21 cellular contexts compared by ENCODE assay signal in genomic region chr20:38835792-38836191, GRCh38. TPM values are rescaled to one million over a fixed set of nuclear protein-coding genes. Genes with fewer than 3 reads are reported as not detected.
"Had no signal": no experiment of that assay in that cellular context is flagged by ENCODE, and none has a peak within 500 bp of the region (broad histone marks: within the 10 kb centered on the region; RNA-seq: fewer than 3 reads in every experiment).

No MANE protein-coding gene starts in this region.

- H3K9me3 ChIP-seq: gastrocnemius medialis, heart right ventricle, sigmoid colon, tibial artery had no signal

- H3K9ac ChIP-seq: parathyroid adenoma had no signal

- H3K9me3 Mint-ChIP-seq: activated T-helper 1 cell treated with anti-CD3 and anti-CD28 coated beads, Interleukin-12 subunit alpha, Interleukin-12 subunit beta, Interleukin-2, Interleukin-4 antibody, amounts not matched to agents 30 ng/mL and 10 ng/mL and 1 ng/mL, durations not matched to agents 14 hours and 24 hours and 36 hours; naive thymus-derived CD8-positive, alpha-beta T cell; stimulated activated naive B cell treated with anti-CD40 and anti-IgM and Interleukin-4, amounts not matched to agents 10 μg/mL and 1 μg/mL and 100 μg/mL, for 72 hours had no signal

- H3K27me3 Mint-ChIP-seq: activated CD4-positive, alpha-beta T cell treated with anti-CD3 and anti-CD28 coated beads, Interleukin-2, amount 10 ng/mL, durations not matched to agents 7 days and 5 days; activated naive CD8-positive, alpha-beta T cell; naive thymus-derived CD8-positive, alpha-beta T cell; stimulated activated naive B cell treated with anti-CD40 and anti-IgM and Interleukin-4, amounts not matched to agents 10 μg/mL and 1 μg/mL and 100 μg/mL, for 72 hours had no signal

- H3K4me3 Mint-ChIP-seq: activated CD4-positive, alpha-beta T cell treated with anti-CD3 and anti-CD28 coated beads, Interleukin-2, amount 10 ng/mL, durations not matched to agents 7 days and 5 days; activated CD8-positive, alpha-beta T cell treated with anti-CD3 and anti-CD28 coated beads, Interleukin-2, amount 10 ng/mL, durations not matched to agents 7 days and 5 days; activated naive CD8-positive, alpha-beta T cell had no signal

- FAIRE-seq: colon, endometrium had no signal

- H3K27me3 ChIP-seq: cardiac muscle cell had no signal

- H3K4me3 ChIP-seq: cardiac muscle cell, gastrocnemius medialis, heart right ventricle, sigmoid colon, tibial artery had no signal

- DNase-seq: activated CD4-positive, alpha-beta T cell treated with anti-CD3 and anti-CD28 coated beads, Interleukin-2, amount 10 ng/mL, durations not matched to agents 7 days and 5 days; activated CD8-positive, alpha-beta T cell treated with anti-CD3 and anti-CD28 coated beads, Interleukin-2, amount 10 ng/mL, durations not matched to agents 7 days and 5 days; activated gamma-delta T cell treated with Interleukin-2 at 50 U/mL for 16 hours; amniotic stem cell; erythroblast; gastrocnemius medialis; heart right ventricle; kidney glomerular epithelial cell; mesenchymal stem cell; naive thymus-derived CD8-positive, alpha-beta T cell; sigmoid colon; stimulated activated CD4-positive, alpha-beta T cell treated with anti-CD3 and anti-CD28 coated beads, Interleukin-4, amount 100 ng/mL, for 24 hours; stimulated activated naive B cell treated with anti-CD40 and anti-IgM and Interleukin-4, amounts not matched to agents 10 μg/mL and 1 μg/mL and 100 μg/mL, for 72 hours; tibial artery had no signal

- H3K27ac Mint-ChIP-seq: activated CD4-positive, alpha-beta T cell treated with anti-CD3 and anti-CD28 coated beads, Interleukin-2, amount 10 ng/mL, durations not matched to agents 7 days and 5 days; activated CD8-positive, alpha-beta T cell treated with anti-CD3 and anti-CD28 coated beads, Interleukin-2, amount 10 ng/mL, durations not matched to agents 7 days and 5 days; activated naive CD8-positive, alpha-beta T cell had no signal

- H3K27ac ChIP-seq: cardiac muscle cell, gastrocnemius medialis, heart right ventricle, parathyroid adenoma, sigmoid colon, tibial artery had no signal

- H3K79me2 ChIP-seq: parathyroid adenoma had no signal

- H2AFZ ChIP-seq: parathyroid adenoma had no signal

- ATAC-seq: activated CD4-positive, CD25-positive, alpha-beta regulatory T cell treated with anti-CD3 and anti-CD28 coated beads, Interleukin-2, amount 50 U/mL, for 24 hours; activated CD8-positive, alpha-beta T cell treated with anti-CD3 and anti-CD28 coated beads, Interleukin-2, amount 10 ng/mL, durations not matched to agents 7 days and 5 days; gastrocnemius medialis; naive thymus-derived CD8-positive, alpha-beta T cell; stimulated activated naive B cell treated with anti-CD40 and anti-IgM and Interleukin-4, amounts not matched to agents 10 μg/mL and 1 μg/mL and 100 μg/mL, for 72 hours had no signal

- H3K36me3 ChIP-seq: cardiac muscle cell, gastrocnemius medialis, sigmoid colon, tibial artery had no signal

- H3K4me1 ChIP-seq: gastrocnemius medialis, parathyroid adenoma, sigmoid colon, tibial artery had no signal

RNA-seq across cellular contexts. Expression of gene PPP1R16B, which starts 30.3 kb away (rescaled TPM):
- polyA plus RNA-seq: cardiac muscle cell had no signal
